In genomic region chr4:120923201-120923522, GRCh38 we compare ENCODE assay signal across 8 cellular contexts. TPM values are rescaled to one million over a fixed set of nuclear protein-coding genes. Genes with fewer than 3 reads are reported as not detected.
A peak's percentile ranks its signal among the peaks of the same experiment; 100 is the strongest.
DNase-seq lines count a peak whose midpoint lies in the region; ATAC-seq, FAIRE-seq and TF ChIP-seq lines count a peak whose summit lies in the region.

No MANE protein-coding gene starts in this region.

- peak overlapping the region; percentile 80 for H3K4me2 ChIP-seq in hepatocyte

- H3K36me3 Mint-ChIP-seq in HFFc6 (ENCODE audit: low read depth), result no peaks in the 10 kb centered on the region
- H3K36me3 Mint-ChIP-seq in activated T-helper 1 cell treated with anti-CD3 and anti-CD28 coated beads, Interleukin-12 subunit alpha, Interleukin-12 subunit beta, Interleukin-2, Interleukin-4 antibody, amounts not matched to agents 30 ng/mL and 10 ng/mL and 1 ng/mL, durations not matched to agents 14 hours and 24 hours and 36 hours (ENCODE audit: low read depth), result peaks cover 4% of the 10 kb centered on the region

- no peak for FAIRE-seq in frontal cortex (lab: Jason Lieb, UNC)

- no peaks in the 10 kb centered on the region for H3K9me3 ChIP-seq in hepatocyte (ENCODE audit: low read depth)
- H3K9me3 ChIP-seq in sigmoid colon, result no peaks in the 10 kb centered on the region

- peak overlapping the region; percentile 89 for H3K4me3 Mint-ChIP-seq in HFFc6
- H3K4me3 Mint-ChIP-seq in activated T-helper 1 cell treated with anti-CD3 and anti-CD28 coated beads, Interleukin-12 subunit alpha, Interleukin-12 subunit beta, Interleukin-2, Interleukin-4 antibody, amounts not matched to agents 30 ng/mL and 10 ng/mL and 1 ng/mL, durations not matched to agents 14 hours and 24 hours and 36 hours, result peak overlapping the region; percentile 77

- no peak for TF ChIP-seq EP300 in sigmoid colon (IDR thresholded peaks at IDR 0.05)

- DNase-seq in HFFc6 (no peak), hepatocyte (ENCODE audit: low spot score) (no peak), sigmoid colon (no peak), NCI-H526 treated with DMSO at 0.1 percent for 48 hours (lab: John Stamatoyannopoulos, UW) (no peak), frontal cortex (ENCODE audit: low spot score in 2 of 2) (no peak), AML-193 (lab: John Stamatoyannopoulos, UW) (no peak)
- no peak for DNase-seq in activated T-helper 1 cell treated with anti-CD3 and anti-CD28 coated beads, Interleukin-12 subunit alpha, Interleukin-12 subunit beta, Interleukin-2, Interleukin-4 antibody, amounts not matched to agents 30 ng/mL and 10 ng/mL and 1 ng/mL, durations not matched to agents 14 hours and 24 hours and 36 hours (ENCODE audit: low spot score)

- H3K79me2 ChIP-seq in hepatocyte, result peaks cover 25% of the 10 kb centered on the region

- H3K4me3 ChIP-seq in hepatocyte (peak overlapping the region; percentile 50), sigmoid colon (peak overlapping the region; percentile 56 to 80 (median 76))

- H2AFZ ChIP-seq in hepatocyte, result peak overlapping the region; percentile 97

- H3K9me3 Mint-ChIP-seq in HFFc6, result no peaks in the 10 kb centered on the region
- H3K9me3 Mint-ChIP-seq in activated T-helper 1 cell treated with anti-CD3 and anti-CD28 coated beads, Interleukin-12 subunit alpha, Interleukin-12 subunit beta, Interleukin-2, Interleukin-4 antibody, amounts not matched to agents 30 ng/mL and 10 ng/mL and 1 ng/mL, durations not matched to agents 14 hours and 24 hours and 36 hours, result no peaks in the 10 kb centered on the region

- peaks cover 1% of the 10 kb centered on the region for H3K27me3 Mint-ChIP-seq in HFFc6 (ENCODE audit: insufficient read depth)
- H3K27me3 Mint-ChIP-seq in activated T-helper 1 cell treated with anti-CD3 and anti-CD28 coated beads, Interleukin-12 subunit alpha, Interleukin-12 subunit beta, Interleukin-2, Interleukin-4 antibody, amounts not matched to agents 30 ng/mL and 10 ng/mL and 1 ng/mL, durations not matched to agents 14 hours and 24 hours and 36 hours (ENCODE audit: insufficient read depth), result peaks cover 49% of the 10 kb centered on the region

- H3K9me2 ChIP-seq in hepatocyte (replicated peaks; ENCODE audit: insufficient read depth), result no peaks in the 10 kb centered on the region

- WGBS in hepatocyte (ENCODE audit: low lambda C conversion rate, missing lambda C conversion rate), result 27% methylated on average over 12 of the region's 12 CpGs
- WGBS in sigmoid colon, 2 donors, result 12 to 19% methylated on average over 12 of the region's 12 CpGs

- no peaks in the 10 kb centered on the region for H4K20me1 ChIP-seq in hepatocyte (ENCODE audit: insufficient read depth, poor library complexity, severe bottlenecking)

- intact Hi-C loops in activated T-helper 1 cell treated with anti-CD3 and anti-CD28 coated beads, Interleukin-12 subunit alpha, Interleukin-12 subunit beta, Interleukin-2, Interleukin-4 antibody, amounts not matched to agents 30 ng/mL and 10 ng/mL and 1 ng/mL, durations not matched to agents 14 hours and 24 hours and 36 hours (cut with micrococcal nuclease), result loop anchor here (1.0 to 5.0 kb wide), 3 partner anchors 106 to 148 kb away; no protein-coding TSS in a partner anchor
- intact Hi-C loops in sigmoid colon (cut with DNase I), result loop anchor here (5.0 kb wide), 1 partner anchor 149 kb away; the partner anchor contains the start of gene NDNF

- H3K4me1 Mint-ChIP-seq in HFFc6 (ENCODE audit: low read depth), result peaks cover 55% of the 10 kb centered on the region
- peaks cover 11% of the 10 kb centered on the region for H3K4me1 Mint-ChIP-seq in activated T-helper 1 cell treated with anti-CD3 and anti-CD28 coated beads, Interleukin-12 subunit alpha, Interleukin-12 subunit beta, Interleukin-2, Interleukin-4 antibody, amounts not matched to agents 30 ng/mL and 10 ng/mL and 1 ng/mL, durations not matched to agents 14 hours and 24 hours and 36 hours (ENCODE audit: low read depth)

- no peak for ATAC-seq in GM21619 (IDR thresholded peaks at IDR 0.05; ENCODE audit: unreplicated experiment)

- no peaks in the 10 kb centered on the region for H3K27me3 ChIP-seq in hepatocyte
- H3K27me3 ChIP-seq in sigmoid colon, result no peaks in the 10 kb centered on the region

- H3K36me3 ChIP-seq in hepatocyte (replicated peaks; ENCODE audit: insufficient read depth, low read depth), result no peaks in the 10 kb centered on the region
- no peaks in the 10 kb centered on the region for H3K36me3 ChIP-seq in sigmoid colon

- peak overlapping the region; percentile 93 for H3K27ac ChIP-seq in hepatocyte
- peak overlapping the region; percentile 92 to 93 (median 93) for H3K27ac ChIP-seq in sigmoid colon

- TF ChIP-seq POLR2A in sigmoid colon (IDR thresholded peaks at IDR 0.05), result no peak

- H3K4me1 ChIP-seq in hepatocyte (ENCODE audit: insufficient read depth) (peaks cover 21% of the 10 kb centered on the region), sigmoid colon (peaks cover 0 to 36% (median 23%) of the 10 kb centered on the region in 4 donors)

- H3K27ac Mint-ChIP-seq in HFFc6, result peak overlapping the region; percentile 88
- H3K27ac Mint-ChIP-seq in activated T-helper 1 cell treated with anti-CD3 and anti-CD28 coated beads, Interleukin-12 subunit alpha, Interleukin-12 subunit beta, Interleukin-2, Interleukin-4 antibody, amounts not matched to agents 30 ng/mL and 10 ng/mL and 1 ng/mL, durations not matched to agents 14 hours and 24 hours and 36 hours, result no peak overlapping the region

- TF ChIP-seq CTCF in HFFc6 (IDR thresholded peaks at IDR 0.05), result no peak
- no peak for TF ChIP-seq CTCF in hepatocyte (IDR thresholded peaks at IDR 0.05; ENCODE audit: poor library complexity)
- TF ChIP-seq CTCF in sigmoid colon (IDR thresholded peaks at IDR 0.05), result no peak

RNA-seq across cellular contexts. Expression of gene PRDM5, which starts 0.6 kb away (rescaled TPM):
- 10 to 100 TPM in 4 of 6 experiments, 1 to 10 TPM in 2; 8.3 to 13.4 (median 12.5) TPM for total RNA-seq in HFFc6 (2021; fragmentation: NEBNext Ultra II Directional; extraction: Animal tissue kit (Norgen Biotek cat#: 25700))
- not detected in 2 replicates for total RNA-seq in activated T-helper 1 cell treated with anti-CD3 and anti-CD28 coated beads, Interleukin-12 subunit alpha, Interleukin-12 subunit beta, Interleukin-2, Interleukin-4 antibody, amounts not matched to agents 30 ng/mL and 10 ng/mL and 1 ng/mL, durations not matched to agents 14 hours and 24 hours and 36 hours
- total RNA-seq in hepatocyte (16.8 and 21.2 TPM in 2 replicates), sigmoid colon (10 to 100 TPM; 15.0 to 25.0 (median 22.4) TPM), frontal cortex (14.7 TPM)
- polyA plus RNA-seq in hepatocyte (3.8 and 4.2 TPM in 2 replicates), sigmoid colon (1 to 10 TPM; 1.8 to 3.0 (median 1.9) TPM)
